Comparison of ENCODE assay signal across 11 cellular contexts in the genomic region with DNA sequence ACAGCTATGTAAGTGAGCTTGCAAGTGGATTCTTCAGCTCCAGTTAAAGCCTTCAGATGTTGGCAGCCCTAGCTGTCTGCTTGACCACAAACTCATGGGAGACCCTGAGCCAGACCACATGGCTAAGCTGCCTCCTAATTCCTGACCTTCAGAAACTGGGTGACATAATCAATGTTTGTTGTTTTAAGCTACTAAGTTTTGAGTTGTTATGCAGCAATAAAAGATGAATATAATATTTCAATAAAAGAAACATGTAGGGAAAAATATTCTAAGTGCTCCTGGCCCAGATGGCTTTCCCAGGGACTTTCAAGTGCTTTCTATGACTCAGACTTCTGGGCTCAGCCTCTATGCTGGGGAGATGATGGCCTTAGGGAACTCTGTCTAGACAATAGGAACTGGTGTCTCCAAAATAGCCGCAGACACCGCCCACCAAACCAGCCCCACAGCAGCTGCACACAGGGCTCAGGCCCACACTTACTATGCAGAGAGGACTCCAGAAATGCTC. TPM values are rescaled to one million over a fixed set of nuclear protein-coding genes. Genes with fewer than 3 reads are reported as not detected.
DNase-seq lines count a peak whose midpoint lies in the region; ATAC-seq and TF ChIP-seq lines count a peak whose summit lies in the region.
"Had no signal": no experiment of that assay in that cellular context is flagged by ENCODE, and none has a peak within 500 bp of the region (broad histone marks: within the 10 kb centered on the region; RNA-seq: fewer than 3 reads in every experiment).

No MANE protein-coding gene starts in this region.

- CTCF ChIA-PET in MCF 10A (lab: Yijun Ruan, JAX), result interaction anchor here (0.7 to 1.4 kb wide), 5 partner anchors 26 to 185 kb away, joined by 3 to 6 read pairs (median 3); no protein-coding TSS in a partner anchor

- H3K27me3 ChIP-seq in MG63, result peaks cover 10% of the 10 kb centered on the region

- no peak overlapping the region for H3K4me3 Mint-ChIP-seq in MCF 10A (ENCODE audit: unreplicated experiment)

- H3K36me3 ChIP-seq in MG63, result no peaks in the 10 kb centered on the region
- H3K36me3 ChIP-seq: thoracic aorta had no signal

- ATAC-seq in HG03039 (IDR thresholded peaks at IDR 0.05; ENCODE audit: unreplicated experiment), result no peak

- intact Hi-C loops in MCF 10A (cut with micrococcal nuclease), result no loop called here

- TF ChIP-seq CTCF in MCF 10A (IDR thresholded peaks at IDR 0.05; ENCODE audit: unreplicated experiment), result no peak

- no peaks in the 10 kb centered on the region for H3K36me3 Mint-ChIP-seq in MCF 10A (ENCODE audit: insufficient read depth, unreplicated experiment)

- H3K27me3 Mint-ChIP-seq in MCF 10A (ENCODE audit: insufficient read depth, unreplicated experiment), result no peaks in the 10 kb centered on the region

- peak; percentile 92 for DNase-seq in MG63
- DNase-seq in MCF 10A (ENCODE audit: unreplicated experiment), result peak; percentile 92
- DNase-seq in hypothalamus (lab: John Stamatoyannopoulos, UW), result peak in 27 of 51 donors; percentile 9 to 74 (median 32)
- DNase-seq in activated effector memory CD4-positive, alpha-beta T cell treated with Interleukin-2 at 50 U/mL for 16 hours, result no peak
- no peak for DNase-seq in NCI-H2171 treated with DMSO at 0.1 percent for 48 hours (lab: John Stamatoyannopoulos, UW)
- no peak for DNase-seq in stimulated activated naive CD4-positive, alpha-beta T cell (lab: John Stamatoyannopoulos, UW)
- DNase-seq: activated gamma-delta T cell had no signal

- peaks cover 31% of the 10 kb centered on the region for H3K9me3 ChIP-seq in MG63

- peaks cover 30% of the 10 kb centered on the region for H3K9me3 Mint-ChIP-seq in MCF 10A (ENCODE audit: unreplicated experiment)

- H3K4me1 Mint-ChIP-seq in MCF 10A (ENCODE audit: insufficient read depth, unreplicated experiment), result peaks cover 2% of the 10 kb centered on the region

- no peak overlapping the region for H3K4me3 ChIP-seq in MG63
- H3K4me3 ChIP-seq: SK-N-MC, thoracic aorta had no signal

- no TSS peak for BruUV-seq in MCF 10A (replicated peaks; lab: Mats Ljungman, UMichigan)

- no peak overlapping the region for H3K27ac Mint-ChIP-seq in MCF 10A (ENCODE audit: low read depth, unreplicated experiment)

- peak overlapping the region; percentile 51 for H3K27ac ChIP-seq in temporal lobe (ENCODE audit: low read depth, low read length)
- H3K27ac ChIP-seq: SK-N-MC had no signal

- POLR2A ChIA-PET in MCF 10A (lab: Yijun Ruan, JAX), result interaction anchor here (0.6 kb wide), 1 partner anchor 22 kb away, joined by 3 read pairs; no protein-coding TSS in a partner anchor

RNA-seq across cellular contexts. Expression of a gene that starts 20.3 kb away (rescaled TPM):
- 2.3 and 3.6 TPM in 2 replicates for total RNA-seq in MG63 (2014; rRNA removed; shearing (Covaris generic); ENCODE audit: low replicate concordance)
- total RNA-seq in MCF 10A (2022), result 1.6 and 4.3 TPM in 2 replicates
- 17.7 TPM for total RNA-seq in temporal lobe

RNA-seq across cellular contexts. Expression of a gene that starts 23.9 kb away (rescaled TPM):
- 302 and 372 TPM in 2 replicates for total RNA-seq in MG63 (2014; rRNA removed; shearing (Covaris generic); ENCODE audit: low replicate concordance)
- total RNA-seq in MCF 10A (2022), result 286 and 390 TPM in 2 replicates
- total RNA-seq in temporal lobe, result 27.8 TPM

Comparison
In these comparisons a context has a peak if more than half of its experiments do, and no peak if none do; other contexts are left out.
1. DNase-seq: peak in MG63 (single experiment), MCF 10A (single experiment) and hypothalamus (27 of 51); none in activated effector memory CD4-positive, alpha-beta T cell treated with Interleukin-2 at 50 U/mL for 16 hours (single experiment), NCI-H2171 treated with DMSO at 0.1 percent for 48 hours (single experiment) and stimulated activated naive CD4-positive, alpha-beta T cell (0 of 6).